Comparison of ENCODE assay signal across 12 cellular contexts in the genomic region with DNA sequence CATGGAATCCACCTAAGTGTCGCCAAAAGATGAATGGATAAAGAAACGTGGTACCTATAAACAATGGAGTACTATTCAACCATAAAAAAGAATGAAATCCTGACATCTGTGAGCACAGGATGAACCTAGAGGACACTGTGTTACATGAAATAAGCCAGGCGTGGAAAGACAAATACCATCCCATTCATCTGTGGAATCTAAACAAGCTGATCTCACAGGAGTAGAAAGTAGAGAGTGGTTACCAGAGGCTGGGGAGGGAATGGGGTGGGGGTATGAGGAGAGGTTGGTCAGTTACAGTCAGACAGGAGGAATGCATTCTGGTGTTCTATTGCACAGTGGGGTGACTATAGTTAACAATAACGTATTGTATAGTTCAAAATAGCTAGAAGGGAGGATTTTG.
DNase-seq lines count a peak whose midpoint lies in the region; ATAC-seq, FAIRE-seq and TF ChIP-seq lines count a peak whose summit lies in the region.
"Had no signal": no experiment of that assay in that cellular context is flagged by ENCODE, and none has a peak within 500 bp of the region (broad histone marks: within the 10 kb centered on the region; RNA-seq: fewer than 3 reads in every experiment).

No MANE protein-coding gene starts in this region.

- TF ChIP-seq EP300 in A549 (IDR thresholded peaks at IDR 0.05), result no peak

- H3K27ac ChIP-seq in A549, result peak overlapping the region; percentile 67 to 79; a peak in 4 of 6 replicates
- H3K27ac ChIP-seq: vagina had no signal

- no peak for TF ChIP-seq RAD21 in A549 (conservative IDR thresholded peaks at IDR 0.05 in 1 of 2, IDR thresholded peaks at IDR 0.05 in 1 of 2)

- H3K9me3 ChIP-seq in A549, result no peaks in the 10 kb centered on the region
- H3K9me3 ChIP-seq: vagina had no signal

- no peak for TF ChIP-seq POLR2A in A549 (IDR thresholded peaks at IDR 0.05; ENCODE audit: low read length)

- FAIRE-seq in A549 (lab: Jason Lieb, UNC), result no peak

- DNase-seq in A549 (ENCODE audit: low read depth in 1 of 2, low spot score in 1 of 2), result no peak
- DNase-seq in H4 (ENCODE audit: low spot score), result peak; percentile 49
- peak; percentile 44 for DNase-seq in T1000 (lab: John Stamatoyannopoulos, UW)
- peak; percentile 60 for DNase-seq in foreskin melanocyte
- no peak for DNase-seq in DMS114 treated with DMSO at 0.1 percent for 48 hours (lab: John Stamatoyannopoulos, UW; ENCODE audit: unreplicated experiment)
- no peak for DNase-seq in NOMO-1 (lab: John Stamatoyannopoulos, UW; ENCODE audit: unreplicated experiment in 2 of 2)
- DNase-seq in GDM1 (lab: John Stamatoyannopoulos, UW), result no peak
- DNase-seq: activated T-cell treated with anti-CD3 and anti-CD28 coated beads, Interleukin-2, amount 50 U/mL, for 1 hour; Karpas-422; NCI-H524 treated with DMSO at 0.1 percent for 48 hours had no signal

- 71% methylated on average over 4 of the region's 4 CpGs for WGBS in A549 (ENCODE audit: missing lambda C conversion rate)

- peaks cover 60% of the 10 kb centered on the region for H3K4me1 ChIP-seq in A549

- ATAC-seq in A549 (peak in 1 of 2 experiments; percentile 17; a peak in 2 of 6 replicates), GM19023 (IDR thresholded peaks at IDR 0.05; ENCODE audit: unreplicated experiment) (no peak)

- no peak for TF ChIP-seq CTCF in A549 (IDR thresholded peaks at IDR 0.05)

- peak overlapping the region; percentile 11; the same call in 2 of the 3 replicates for H3K4me2 ChIP-seq in A549

- no peak overlapping the region for H3K4me3 ChIP-seq in A549
- H3K4me3 ChIP-seq: vagina had no signal

- CTCF ChIA-PET in A549 (lab: Yijun Ruan, JAX), result interaction anchor here (1.2 to 2.7 kb wide), 3 partner anchors 31 to 162 kb away, joined by 3 to 9 read pairs (median 3); no protein-coding TSS in a partner anchor

- POLR2A ChIA-PET in A549 (lab: Yijun Ruan, JAX), result no interaction called here

TF ChIP-seq in A549, 52 proteins besides CTCF, POLR2A, EP300 and RAD21:
- TF ChIP-seq RFX5 (IDR thresholded peaks at IDR 0.05), result no peak
- TF ChIP-seq PHF8 (IDR thresholded peaks at IDR 0.05; ENCODE audit: borderline replicate concordance, low read depth), result no peak
- TF ChIP-seq FOXS1 (CRISPR knock-in tag; IDR thresholded peaks at IDR 0.05), result no peak
- no peak for TF ChIP-seq NPAS2 (CRISPR knock-in tag; IDR thresholded peaks at IDR 0.05; ENCODE audit: borderline replicate concordance)
- TF ChIP-seq JUNB (IDR thresholded peaks at IDR 0.05), result no peak
- TF ChIP-seq CHD2 (IDR thresholded peaks at IDR 0.05; ENCODE audit: low read length, partially characterized antibody), result no peak
- TF ChIP-seq CEBPB (IDR thresholded peaks at IDR 0.05), result no peak
- no peak for TF ChIP-seq HOXB13 (CRISPR knock-in tag; IDR thresholded peaks at IDR 0.05; ENCODE audit: low read depth)
- no peak for TF ChIP-seq KDM5A (IDR thresholded peaks at IDR 0.05)
- no peak for TF ChIP-seq TFCP2L1 (CRISPR knock-in tag; IDR thresholded peaks at IDR 0.05)
TF ChIP-seq in A549: peak in this region for 0.

Comparison
In these comparisons a context has a peak if more than half of its experiments do, and no peak if none do; other contexts are left out.
1. DNase-seq: peak in H4 (single experiment), T1000 (single experiment) and foreskin melanocyte (single experiment); none in A549 (0 of 2), DMS114 treated with DMSO at 0.1 percent for 48 hours (single experiment), NOMO-1 (0 of 2) and GDM1 (single experiment).